ENCODE assay signal across 8 cellular contexts in genomic region chr12:3753549-3754284, GRCh38. TPM values are rescaled to one million over a fixed set of nuclear protein-coding genes. Genes with fewer than 3 reads are reported as not detected.
DNase-seq lines count a peak whose midpoint lies in the region; ATAC-seq, FAIRE-seq and TF ChIP-seq lines count a peak whose summit lies in the region.

No MANE protein-coding gene starts in this region.

- no peak for ATAC-seq in CD4-positive, alpha-beta T cell (ENCODE audit: poor library complexity)
- ATAC-seq in HG03521 (IDR thresholded peaks at IDR 0.05; ENCODE audit: unreplicated experiment) (no peak), HG02884 (IDR thresholded peaks at IDR 0.05; ENCODE audit: unreplicated experiment) (no peak)

- no peaks in the 10 kb centered on the region for H3K27me3 Mint-ChIP-seq in CD4-positive, alpha-beta T cell

- peak overlapping the region; percentile 54 to 57 for H3K4me3 ChIP-seq in ascending aorta
- peak overlapping the region; percentile 63 for H3K4me3 ChIP-seq in mononuclear cell (ENCODE audit: low read length)

- no peaks in the 10 kb centered on the region for H3K27me3 ChIP-seq in CD4-positive, alpha-beta T cell (ENCODE audit: control insufficient read depth, insufficient read depth, low read length)
- H3K27me3 ChIP-seq in ascending aorta (no peaks in the 10 kb centered on the region), mononuclear cell (ENCODE audit: insufficient read depth, low read length) (no peaks in the 10 kb centered on the region)

- peaks cover 65% of the 10 kb centered on the region for H3K4me1 Mint-ChIP-seq in CD4-positive, alpha-beta T cell (ENCODE audit: low read depth)

- no peaks in the 10 kb centered on the region for H3K9me3 ChIP-seq in CD4-positive, alpha-beta T cell (ENCODE audit: control insufficient read depth, low read length)
- H3K9me3 ChIP-seq in ascending aorta (no peaks in the 10 kb centered on the region), mononuclear cell (ENCODE audit: low read depth, low read length) (no peaks in the 10 kb centered on the region)

- POLR2A ChIA-PET in CD4-positive, alpha-beta T cell (lab: Charles Lee), result interaction anchor here (1.0 to 1.9 kb wide), 6 partner anchors 10 to 518 kb away, joined by 3 to 11 read pairs (median 4); no protein-coding TSS in a partner anchor

- H3K27ac ChIP-seq in CD4-positive, alpha-beta T cell (ENCODE audit: low read depth, low read length), result peak overlapping the region; percentile 92
- H3K27ac ChIP-seq in ascending aorta, result peak overlapping the region in 1 of 2 donors; percentile 3

- H3K36me3 ChIP-seq in ascending aorta, result no peaks in the 10 kb centered on the region

- no peaks in the 10 kb centered on the region for H3K4me1 ChIP-seq in ascending aorta
- peaks cover 48% of the 10 kb centered on the region for H3K4me1 ChIP-seq in mononuclear cell (ENCODE audit: insufficient read depth, low read length)

- H3K9me3 Mint-ChIP-seq in CD4-positive, alpha-beta T cell, result no peaks in the 10 kb centered on the region

- DNase-seq in CD4-positive, alpha-beta T cell, result no peak
- DNase-seq in KG1 (lab: John Stamatoyannopoulos, UW) (peak; percentile 20), ascending aorta (ENCODE audit: low spot score in 2 of 2) (no peak), urothelium cell line (ENCODE audit: low spot score) (no peak), cortex of kidney (lab: John Stamatoyannopoulos, UW) (no peak)

- H3K36me3 Mint-ChIP-seq in CD4-positive, alpha-beta T cell (ENCODE audit: low read depth), result peaks cover 20% of the 10 kb centered on the region

- peak overlapping the region; percentile 89 for H3K4me3 Mint-ChIP-seq in CD4-positive, alpha-beta T cell

- TF ChIP-seq CTCF in CD4-positive, alpha-beta T cell (IDR thresholded peaks at IDR 0.05), result no peak
- TF ChIP-seq CTCF in ascending aorta (IDR thresholded peaks at IDR 0.05), result no peak

- peak overlapping the region; percentile 92 for H3K27ac Mint-ChIP-seq in CD4-positive, alpha-beta T cell

- CTCF ChIA-PET in CD4-positive, alpha-beta T cell (lab: Charles Lee), result interaction anchor here (1.0 to 1.8 kb wide), 6 partner anchors 10 to 79 kb away, joined by 3 to 10 read pairs (median 4); no protein-coding TSS in a partner anchor

- intact Hi-C loops in CD4-positive, alpha-beta T cell (cut with DNase I, micrococcal nuclease), result loop anchor here (5.0 to 10.0 kb wide), 7 partner anchors 36 to 1956 kb away; partner anchors contain the start of genes PARP11 (in 1 of the 2) and TIGAR (in 1 of the 2)
- intact Hi-C loops in ascending aorta (cut with DNase I), result no loop called here

- no peak for FAIRE-seq in urothelium cell line (lab: Jason Lieb, UNC)

RNA-seq across cellular contexts. Expression of gene CRACR2A, which starts 0.8 kb away (rescaled TPM):
- total RNA-seq in CD4-positive, alpha-beta T cell, result 10 to 100 TPM; 23.5 to 27.5 TPM
- total RNA-seq in ascending aorta (0.53 TPM), mononuclear cell (18.4 TPM)

Comparison
In these comparisons a context has a peak if more than half of its experiments do, and no peak if none do; other contexts are left out.
1. RNA of gene CRACR2A, which starts 0.8 kb away (total RNA-seq): 23.5 to 27.5 TPM in CD4-positive, alpha-beta T cell and 18.4 TPM in mononuclear cell (single experiment); 0.53 TPM in ascending aorta (single experiment); every median in the first group is over 10 times any median in the second.